20 cellular contexts compared by ENCODE assay signal in the genomic region with DNA sequence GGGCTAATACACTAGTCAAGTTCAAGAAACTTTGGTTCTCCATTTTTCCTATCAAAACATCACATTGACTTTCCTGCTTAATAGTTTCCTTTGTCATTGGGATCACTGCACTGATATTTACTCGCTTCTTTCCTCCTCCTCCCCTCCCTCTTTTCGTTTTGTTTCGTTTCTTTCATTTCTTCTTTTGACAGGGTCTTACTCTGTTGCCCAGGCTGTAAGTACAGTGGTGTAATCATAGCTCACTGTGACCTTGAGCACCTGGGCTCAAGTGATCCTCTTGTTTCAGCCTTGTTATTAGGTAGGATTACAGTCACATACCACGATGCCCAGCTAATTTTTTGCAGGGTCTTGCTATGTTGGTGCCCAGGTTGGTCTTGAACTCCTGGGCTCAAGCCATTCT.
"Had no signal": no experiment of that assay in that cellular context is flagged by ENCODE, and none has a peak within 500 bp of the region (broad histone marks: within the 10 kb centered on the region; RNA-seq: fewer than 3 reads in every experiment).

No MANE protein-coding gene starts in this region.

- H3K36me3 ChIP-seq: breast epithelium, neural progenitor cell, upper lobe of left lung had no signal

- H3K9me3 ChIP-seq: breast epithelium, heart right ventricle, mucosa of descending colon, upper lobe of left lung had no signal

- ATAC-seq: activated CD4-positive, CD25-positive, alpha-beta regulatory T cell treated with anti-CD3 and anti-CD28 coated beads, Interleukin-2, amount 50 U/mL, for 24 hours; heart right ventricle; mucosa of descending colon; sciatic nerve; stimulated activated memory B cell treated with anti-CD40 and anti-IgM and Interleukin-4, amounts not matched to agents 10 μg/mL and 1 μg/mL and 100 μg/mL, for 72 hours had no signal

- H3K4me3 ChIP-seq: breast epithelium, coronary artery, heart right ventricle, mucosa of descending colon, neural progenitor cell, upper lobe of left lung had no signal

- DNase-seq: activated CD4-positive, alpha-beta memory T cell treated with anti-CD3 and anti-CD28 coated beads, Interleukin-2, amount 10 ng/mL, durations not matched to agents 7 days and 5 days; activated CD4-positive, alpha-beta T cell treated with anti-CD3 and anti-CD28 coated beads, Interleukin-2, amount 10 ng/mL, durations not matched to agents 24 days and 14 days; activated effector memory CD4-positive, alpha-beta T cell treated with anti-CD3 and anti-CD28 coated beads, Interleukin-2, amount 50 U/mL, for 16 hours; activated naive CD4-positive, alpha-beta T cell treated with anti-CD3 and anti-CD28 coated beads, Interleukin-2, amount 10 ng/mL, durations not matched to agents 7 days and 5 days; heart right ventricle; islet precursor cell; left colon; mesendoderm; mucosa of descending colon; posterior cingulate gyrus; small intestine; stimulated activated CD4-positive, alpha-beta T cell treated with anti-CD3 and anti-CD28 coated beads, Interleukin-2, amount 100 ng/mL, for 24 hours; SW 1271; upper lobe of left lung had no signal

- H3K27me3 ChIP-seq: breast epithelium, heart right ventricle, neural progenitor cell, upper lobe of left lung had no signal

- H3K27ac Mint-ChIP-seq: activated CD4-positive, alpha-beta memory T cell treated with anti-CD3 and anti-CD28 coated beads, Interleukin-2, amount 10 ng/mL, durations not matched to agents 7 days and 5 days; activated CD4-positive, alpha-beta T cell treated with anti-CD3 and anti-CD28 coated beads, Interleukin-2, amount 10 ng/mL, durations not matched to agents 24 days and 14 days; activated naive CD4-positive, alpha-beta T cell treated with anti-CD3 and anti-CD28 coated beads, Interleukin-2, amount 10 ng/mL, durations not matched to agents 7 days and 5 days; stimulated activated memory B cell treated with anti-CD40 and anti-IgM and Interleukin-4, amounts not matched to agents 10 μg/mL and 1 μg/mL and 100 μg/mL, for 72 hours had no signal

- H3K4me1 ChIP-seq: breast epithelium had no signal

- H3K27me3 Mint-ChIP-seq: activated CD4-positive, alpha-beta memory T cell treated with anti-CD3 and anti-CD28 coated beads, Interleukin-2, amount 10 ng/mL, durations not matched to agents 7 days and 5 days; activated CD4-positive, alpha-beta T cell treated with anti-CD3 and anti-CD28 coated beads, Interleukin-2, amount 10 ng/mL, durations not matched to agents 24 days and 14 days; activated naive CD4-positive, alpha-beta T cell treated with anti-CD3 and anti-CD28 coated beads, Interleukin-2, amount 10 ng/mL, durations not matched to agents 7 days and 5 days; stimulated activated memory B cell treated with anti-CD40 and anti-IgM and Interleukin-4, amounts not matched to agents 10 μg/mL and 1 μg/mL and 100 μg/mL, for 72 hours had no signal

- H3K4me3 Mint-ChIP-seq: activated CD4-positive, alpha-beta memory T cell treated with anti-CD3 and anti-CD28 coated beads, Interleukin-2, amount 10 ng/mL, durations not matched to agents 7 days and 5 days; activated CD4-positive, alpha-beta T cell treated with anti-CD3 and anti-CD28 coated beads, Interleukin-2, amount 10 ng/mL, durations not matched to agents 24 days and 14 days; activated naive CD4-positive, alpha-beta T cell treated with anti-CD3 and anti-CD28 coated beads, Interleukin-2, amount 10 ng/mL, durations not matched to agents 7 days and 5 days; neural progenitor cell; stimulated activated memory B cell treated with anti-CD40 and anti-IgM and Interleukin-4, amounts not matched to agents 10 μg/mL and 1 μg/mL and 100 μg/mL, for 72 hours had no signal

- H3K27ac ChIP-seq: breast epithelium, coronary artery, heart right ventricle, upper lobe of left lung had no signal
